18 cellular contexts compared by ENCODE assay signal in genomic region chr4:107831140-107831539, GRCh38.
"Had no signal": no experiment of that assay in that cellular context is flagged by ENCODE, and none has a peak within 500 bp of the region (broad histone marks: within the 10 kb centered on the region; RNA-seq: fewer than 3 reads in every experiment).

No MANE protein-coding gene starts in this region.

- ATAC-seq: activated CD8-positive, alpha-beta memory T cell treated with anti-CD3 and anti-CD28 coated beads, Interleukin-2, amount 10 ng/mL, durations not matched to agents 7 days and 5 days; K562; T-helper 17 cell had no signal

- H3K4me3 ChIP-seq: K562 had no signal

- DNase-seq: activated CD4-positive, alpha-beta T cell treated with anti-CD3 and anti-CD28 coated beads, Interleukin-2, amount 10 ng/mL, durations not matched to agents 24 days and 14 days; activated CD4-positive, alpha-beta T cell treated with anti-CD3 and anti-CD28 coated beads, Interleukin-2, amount 50 U/mL, for 48 hours; activated CD4-positive, CD25-positive, alpha-beta regulatory T cell treated with anti-CD3 and anti-CD28 coated beads, Interleukin-2, amount 50 U/mL, for 72 hours; activated CD8-positive, alpha-beta memory T cell treated with anti-CD3 and anti-CD28 coated beads, Interleukin-2, amount 10 ng/mL, durations not matched to agents 7 days and 5 days; activated effector memory CD4-positive, alpha-beta T cell treated with anti-CD3 and anti-CD28 coated beads, Interleukin-2, amount 50 U/mL, for 16 hours; activated naive CD4-positive, alpha-beta T cell treated with Interleukin-2 at 50 U/mL for 16 hours; activated T-cell treated with anti-CD3 and anti-CD28 coated beads, Interleukin-2, amount 50 U/mL, for 24 hours; Karpas-422; NCI-H1048; NCI-H146; NCI-H187 treated with DMSO at 0.1 percent for 48 hours; NCI-H2081 treated with DMSO at 0.1 percent for 48 hours; NCI-H446; NCI-H524; SIG-M5; T-helper 17 cell; T-helper 9 cell had no signal
